1 cellular context compared by ENCODE assay signal in the genomic region with DNA sequence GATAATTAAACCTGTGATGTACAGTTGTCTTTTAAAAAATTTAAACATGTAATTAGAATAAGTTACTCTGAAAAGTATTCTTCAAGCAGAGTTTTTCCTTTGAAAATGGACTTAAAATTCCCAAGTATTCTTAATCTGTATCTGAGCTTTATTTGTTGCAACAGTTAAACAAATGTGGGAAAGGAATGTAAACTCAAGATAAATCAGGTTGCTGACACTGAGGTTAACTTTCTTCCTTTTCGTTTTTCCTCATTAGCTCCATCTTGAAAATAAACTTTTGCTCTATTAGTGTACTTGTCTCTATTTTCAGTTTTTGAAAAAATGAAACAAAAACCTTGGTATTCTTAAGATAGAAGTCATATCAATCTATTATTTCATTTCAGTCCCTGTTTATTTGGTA.
TF ChIP-seq lines count a peak whose summit lies in the region.

No MANE protein-coding gene starts in this region.

TF ChIP-seq in K562, 482 proteins besides CTCF, POLR2A, EP300 and RAD21 (continued from another document):
- TF ChIP-seq MLLT1 (IDR thresholded peaks at IDR 0.05), result no peak
- TF ChIP-seq E2F8 (IDR thresholded peaks at IDR 0.05; ENCODE audit: low read depth, partially characterized antibody), result no peak
- TF ChIP-seq TRIM24 (IDR thresholded peaks at IDR 0.05), result no peak
